ENCODE assay signal across 17 cellular contexts in genomic region chr12:28954333-28954732, GRCh38.
"Had no signal": no experiment of that assay in that cellular context is flagged by ENCODE, and none has a peak within 500 bp of the region (broad histone marks: within the 10 kb centered on the region; RNA-seq: fewer than 3 reads in every experiment).

No MANE protein-coding gene starts in this region.

- H3K27me3 ChIP-seq: body of pancreas, colonic mucosa, heart right ventricle, neural progenitor cell, right atrium auricular region, tibial artery had no signal

- H3K4me1 ChIP-seq: body of pancreas, colonic mucosa, neural progenitor cell, prostate gland, tibial artery had no signal

- H3K36me3 ChIP-seq: colonic mucosa, heart right ventricle, neural progenitor cell, prostate gland, right atrium auricular region, tibial artery had no signal

- H3K9ac ChIP-seq: neural progenitor cell had no signal

- DNase-seq: activated CD4-positive, alpha-beta T cell treated with anti-CD3 and anti-CD28 coated beads for 36 hours; activated CD4-positive, alpha-beta T cell treated with anti-CD3 and anti-CD28 coated beads, Interleukin-2, amount 50 U/mL, for 48 hours; activated gamma-delta T cell treated with Interleukin-2 at 50 U/mL for 16 hours; amygdala; body of pancreas; central memory CD4-positive, alpha-beta T cell; colonic mucosa; heart right ventricle; mucosa of descending colon; naive thymus-derived CD4-positive, alpha-beta T cell; stimulated activated naive CD8-positive, alpha-beta T cell treated with anti-CD3 and anti-CD28 coated beads, Interleukin-15, Interleukin-2, amounts not matched to agents 100 U/mL and 50 U/mL, for 24 hours; substantia nigra; tibial artery had no signal

- H3K9me3 ChIP-seq: body of pancreas, colonic mucosa, heart right ventricle, mucosa of descending colon, prostate gland, tibial artery had no signal

- ATAC-seq: activated CD4-positive, alpha-beta T cell treated with anti-CD3 and anti-CD28 coated beads for 36 hours; body of pancreas; heart right ventricle; mucosa of descending colon; naive thymus-derived CD4-positive, alpha-beta T cell; stimulated activated naive CD8-positive, alpha-beta T cell treated with anti-CD3 and anti-CD28 coated beads, Interleukin-15, Interleukin-2, amounts not matched to agents 100 U/mL and 50 U/mL, for 24 hours; WTC11 had no signal

- H3K4me3 ChIP-seq: body of pancreas, colonic mucosa, heart right ventricle, mucosa of descending colon, neural progenitor cell, prostate gland, right atrium auricular region, tibial artery had no signal
